8 cellular contexts compared by ENCODE assay signal in the genomic region with DNA sequence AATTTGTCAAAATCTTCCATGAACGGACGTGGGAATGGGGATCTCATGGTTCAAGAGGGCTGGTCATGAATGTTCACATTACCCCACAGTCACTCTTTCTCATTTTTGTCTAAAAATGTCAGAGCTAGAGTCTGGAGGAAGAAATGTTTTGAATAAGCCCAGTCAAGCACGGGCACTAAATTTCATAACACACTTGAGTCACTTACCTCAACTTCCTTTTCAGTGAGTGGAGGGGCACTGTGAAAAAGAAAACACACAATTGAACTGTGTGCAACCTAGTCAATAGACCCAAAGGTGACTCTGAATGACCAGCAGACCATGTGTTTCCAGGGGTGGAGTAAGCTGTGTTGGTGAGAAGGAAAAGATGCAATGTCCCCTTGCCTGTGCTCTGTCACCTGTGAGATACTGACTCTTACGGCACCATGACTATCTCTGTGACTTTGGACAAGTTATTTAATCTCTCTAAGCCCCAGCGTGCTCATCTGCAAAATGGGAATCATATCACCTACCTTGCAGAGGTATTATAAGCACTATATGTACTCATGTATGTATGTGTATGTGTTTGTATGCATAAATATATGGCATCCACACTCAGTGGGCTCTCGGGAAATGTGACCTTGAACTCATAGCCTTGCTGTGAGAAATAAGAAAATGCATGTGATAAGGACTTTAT. TPM values are rescaled to one million over a fixed set of nuclear protein-coding genes. Genes with fewer than 3 reads are reported as not detected.
DNase-seq lines count a peak whose midpoint lies in the region; ATAC-seq and TF ChIP-seq lines count a peak whose summit lies in the region.

No MANE protein-coding gene starts in this region.

- H3K4me1 Mint-ChIP-seq in MCF 10A (ENCODE audit: insufficient read depth, unreplicated experiment): peaks cover 20% of the 10 kb centered on the region

- H3K27ac Mint-ChIP-seq in MCF 10A (ENCODE audit: low read depth, unreplicated experiment): no peak overlapping the region

- H3K27me3 ChIP-seq in breast epithelium (no peaks in the 10 kb centered on the region), RWPE2 (ENCODE audit: insufficient read depth, poor library complexity, severe bottlenecking) (no peaks in the 10 kb centered on the region), left ventricle myocardium inferior (ENCODE audit: low read depth) (no peaks in the 10 kb centered on the region), thyroid gland (no peaks in the 10 kb centered on the region)

- H3K4me3 Mint-ChIP-seq in MCF 10A (ENCODE audit: unreplicated experiment): no peak overlapping the region

- TF ChIP-seq POLR2A in breast epithelium (IDR thresholded peaks at IDR 0.05): no peak
- TF ChIP-seq POLR2A in thyroid gland (IDR thresholded peaks at IDR 0.05): no peak
- no peak for TF ChIP-seq POLR2A in erythroblast (IDR thresholded peaks at IDR 0.05; ENCODE audit: low read length)

- H3K9me3 ChIP-seq in breast epithelium (no peaks in the 10 kb centered on the region), RWPE2 (ENCODE audit: severe bottlenecking) (no peaks in the 10 kb centered on the region), left ventricle myocardium inferior (replicated peaks) (no peaks in the 10 kb centered on the region), thyroid gland (no peaks in the 10 kb centered on the region)

- no peaks in the 10 kb centered on the region for H3K36me3 Mint-ChIP-seq in MCF 10A (ENCODE audit: insufficient read depth, unreplicated experiment)

- WGBS in thyroid gland, 2 donors: 74 to 76% methylated on average over 6 of the region's 6 CpGs

- CTCF ChIA-PET in MCF 10A (lab: Yijun Ruan, JAX): interaction anchor here (0.6 to 1.2 kb wide), 3 partner anchors 64 to 200 kb away, joined by 3 read pairs; no protein-coding TSS in a partner anchor

- intact Hi-C loops in MCF 10A (cut with micrococcal nuclease) (no loop called here), breast epithelium (cut with DNase I; ENCODE audit: low total_unique reads) (no loop called here), left ventricle myocardium inferior (cut with micrococcal nuclease) (no loop called here), thyroid gland (cut with DNase I) (no loop called here)

- H3K36me3 ChIP-seq in breast epithelium (no peaks in the 10 kb centered on the region), RWPE2 (ENCODE audit: low read depth) (no peaks in the 10 kb centered on the region), left ventricle myocardium inferior (no peaks in the 10 kb centered on the region), thyroid gland (no peaks in the 10 kb centered on the region)

- H3K27ac ChIP-seq in breast epithelium (peak overlapping the region in 1 of 2 donors; percentile 30), RWPE2 (ENCODE audit: poor library complexity, severe bottlenecking) (no peak overlapping the region), left ventricle myocardium inferior (replicated peaks) (peak overlapping the region; percentile 60), thyroid gland (peak overlapping the region; percentile 15 to 58 (median 24))

- H3K4me3 ChIP-seq in breast epithelium: no peak overlapping the region
- no peak overlapping the region for H3K4me3 ChIP-seq in RWPE2 (ENCODE audit: severe bottlenecking)
- H3K4me3 ChIP-seq in left ventricle myocardium inferior: no peak overlapping the region
- no peak overlapping the region for H3K4me3 ChIP-seq in thyroid gland (replicated peaks in 1 of 3)

- DNase-seq in MCF 10A (ENCODE audit: unreplicated experiment) (peak; percentile 38), breast epithelium (ENCODE audit: low spot score in 2 of 2) (no peak), RWPE2 (ENCODE audit: low spot score) (no peak), left ventricle myocardium inferior (no peak), thyroid gland (no peak), erythroblast (lab: John Stamatoyannopoulos, UW) (no peak)
- DNase-seq in activated CD8-positive, alpha-beta memory T cell treated with anti-CD3 and anti-CD28 coated beads, Interleukin-2, amount 50 U/mL, for 4 hours: no peak

- peaks cover 8% of the 10 kb centered on the region for H3K27me3 Mint-ChIP-seq in MCF 10A (ENCODE audit: insufficient read depth, unreplicated experiment)

- TF ChIP-seq CTCF in MCF 10A (IDR thresholded peaks at IDR 0.05; ENCODE audit: unreplicated experiment) (no peak), breast epithelium (IDR thresholded peaks at IDR 0.05) (no peak), RWPE2 (IDR thresholded peaks at IDR 0.05; ENCODE audit: poor library complexity, severe bottlenecking) (no peak), left ventricle myocardium inferior (IDR thresholded peaks at IDR 0.05; ENCODE audit: borderline replicate concordance) (no peak), thyroid gland (IDR thresholded peaks at IDR 0.05) (no peak)

- POLR2A ChIA-PET in MCF 10A (lab: Yijun Ruan, JAX): interaction anchor here (1.2 to 1.5 kb wide), 3 partner anchors 10 to 40 kb away, joined by 3 to 4 read pairs (median 4); no protein-coding TSS in a partner anchor

- no TSS peak for BruUV-seq in MCF 10A (replicated peaks; lab: Mats Ljungman, UMichigan)

- no peaks in the 10 kb centered on the region for H3K9me3 Mint-ChIP-seq in MCF 10A (ENCODE audit: unreplicated experiment)

- ATAC-seq in RWPE2 (ENCODE audit: low read depth) (0 out of 3 replicates have a peak, but pooled peaks have one; percentile 37), HG03457 (IDR thresholded peaks at IDR 0.05; ENCODE audit: unreplicated experiment) (no peak)

- H3K4me1 ChIP-seq in breast epithelium (no peaks in the 10 kb centered on the region), RWPE2 (ENCODE audit: insufficient read depth, poor library complexity, severe bottlenecking) (peaks cover 16% of the 10 kb centered on the region), left ventricle myocardium inferior (peaks cover 35% of the 10 kb centered on the region), thyroid gland (peaks cover 5 to 17% of the 10 kb centered on the region in 2 donors)

RNA-seq across cellular contexts. Expression of a gene that starts 38.2 kb away (rescaled TPM):
- not detected in 2 replicates for total RNA-seq in MCF 10A (2022)
- total RNA-seq in breast epithelium: 100 to 1,000 TPM in 1 of 3 donors, 10 to 100 TPM in 2; 39.2 to 218 (median 51.8) TPM
- 41.1 TPM for total RNA-seq in left ventricle myocardium inferior
- 100 to 1,000 TPM in 1 of 4 donors, 10 to 100 TPM in 3; 27.2 to 185 (median 73.5) TPM for total RNA-seq in thyroid gland

Comparison
In these comparisons a context has a peak if more than half of its experiments do, and no peak if none do; other contexts are left out.
1. RNA of a gene that starts 38.2 kb away (total RNA-seq): 27.2 to 185 TPM in thyroid gland, 39.2 to 218 TPM in breast epithelium and 41.1 TPM in left ventricle myocardium inferior (single experiment); not detected in MCF 10A; every median in the first group is over 10 times any median in the second.